Comparison of ENCODE assay signal across 25 cellular contexts in the genomic region with DNA sequence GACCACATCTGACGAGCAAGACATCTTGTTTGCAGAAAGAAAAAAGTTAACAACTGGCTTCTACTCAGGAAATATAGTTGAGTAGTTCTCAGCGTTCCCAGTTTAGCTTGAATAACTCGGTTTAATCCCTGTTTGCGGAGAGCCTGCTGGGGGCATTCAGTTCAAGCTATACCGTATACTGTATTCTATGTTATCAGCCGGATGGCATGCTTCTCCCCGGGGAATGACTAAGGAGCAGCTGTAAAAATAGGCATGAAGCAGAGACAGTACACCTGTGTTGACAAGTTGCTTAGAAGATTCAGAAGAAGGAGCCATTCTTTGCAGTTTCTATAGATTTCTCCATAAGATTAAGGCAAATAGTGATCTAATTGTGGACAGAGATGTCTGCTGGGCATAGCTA.
"Had no signal": no experiment of that assay in that cellular context is flagged by ENCODE, and none has a peak within 500 bp of the region (broad histone marks: within the 10 kb centered on the region; RNA-seq: fewer than 3 reads in every experiment).

No MANE protein-coding gene starts in this region.

- H3K27me3 Mint-ChIP-seq: natural killer cell treated with Interleukin-12 subunit alpha and Interleukin-12 subunit beta and Interleukin-15 and Interleukin-18, amount 100 ng/mL, for 72 hours; progenitor cell of endocrine pancreas; stimulated activated memory B cell treated with anti-CD40 and anti-IgM and Interleukin-4, amounts not matched to agents 10 μg/mL and 1 μg/mL and 100 μg/mL, for 72 hours; stimulated activated naive CD8-positive, alpha-beta T cell treated with anti-CD3 and anti-CD28 coated beads, Interleukin-15, amount 100 ng/mL, for 72 hours; type B pancreatic cell had no signal

- H3K36me3 Mint-ChIP-seq: naive thymus-derived CD4-positive, alpha-beta T cell; natural killer cell treated with Interleukin-12 subunit alpha and Interleukin-12 subunit beta and Interleukin-15 and Interleukin-18, amount 100 ng/mL, for 72 hours; stimulated activated memory B cell treated with anti-CD40 and anti-IgM and Interleukin-4, amounts not matched to agents 10 μg/mL and 1 μg/mL and 100 μg/mL, for 72 hours; type B pancreatic cell had no signal

- DNase-seq: hippocampal formation; kidney glomerular epithelial cell; left colon; left lung; midbrain; mucosa of descending colon; naive thymus-derived CD4-positive, alpha-beta T cell; ovary; right lobe of liver; stimulated activated CD4-positive, alpha-beta T cell treated with anti-CD3 and anti-CD28 coated beads, Interleukin-1b, Interleukin-23, amount 100 ng/mL, for 48 hours; stimulated activated CD4-positive, alpha-beta T cell treated with anti-CD3 and anti-CD28 coated beads, Interleukin-2, amount 100 ng/mL, for 48 hours; stimulated activated CD4-positive, alpha-beta T cell treated with anti-CD3 and anti-CD28 coated beads, Interleukin-4, amount 100 ng/mL, for 4 hours; stimulated activated CD8-positive, alpha-beta memory T cell treated with anti-CD3 and anti-CD28 coated beads, Interleukin-4, amount 100 ng/mL, for 48 hours; stimulated activated naive CD4-positive, alpha-beta T cell treated with Interleukin-2 at 50 U/mL for 16 hours; stimulated activated naive CD8-positive, alpha-beta T cell treated with anti-CD3 and anti-CD28 coated beads, Interleukin-15, amount 100 ng/mL, for 72 hours; substantia nigra had no signal

- H3K4me2 ChIP-seq: smooth muscle cell had no signal

- H3K4me1 ChIP-seq: left lung, right atrium auricular region, right lobe of liver, vagina had no signal

- H3K27me3 ChIP-seq: left lung, ovary, right atrium auricular region, right lobe of liver, tibial nerve, vagina had no signal

- H3K27ac ChIP-seq: left lung, ovary, right atrium auricular region, right lobe of liver, tibial nerve, vagina had no signal

- H3K9me3 ChIP-seq: mucosa of descending colon, ovary, right atrium auricular region, right lobe of liver, tibial nerve, vagina had no signal

- H3K9me3 Mint-ChIP-seq: stimulated activated memory B cell treated with anti-CD40 and anti-IgM and Interleukin-4, amounts not matched to agents 10 μg/mL and 1 μg/mL and 100 μg/mL, for 72 hours had no signal

- H3K4me3 Mint-ChIP-seq: naive thymus-derived CD4-positive, alpha-beta T cell; natural killer cell treated with Interleukin-12 subunit alpha and Interleukin-12 subunit beta and Interleukin-15 and Interleukin-18, amount 100 ng/mL, for 72 hours; stimulated activated memory B cell treated with anti-CD40 and anti-IgM and Interleukin-4, amounts not matched to agents 10 μg/mL and 1 μg/mL and 100 μg/mL, for 72 hours; stimulated activated naive CD8-positive, alpha-beta T cell treated with anti-CD3 and anti-CD28 coated beads, Interleukin-15, amount 100 ng/mL, for 72 hours had no signal

- H3K36me3 ChIP-seq: left lung, ovary, right atrium auricular region, right lobe of liver, tibial nerve, vagina had no signal

- H3K4me3 ChIP-seq: left lung, lung, mucosa of descending colon, ovary, right atrium auricular region, right lobe of liver, smooth muscle cell, tibial nerve, vagina had no signal

- H3K27ac Mint-ChIP-seq: naive thymus-derived CD4-positive, alpha-beta T cell; natural killer cell treated with Interleukin-12 subunit alpha and Interleukin-12 subunit beta and Interleukin-15 and Interleukin-18, amount 100 ng/mL, for 72 hours; progenitor cell of endocrine pancreas; stimulated activated memory B cell treated with anti-CD40 and anti-IgM and Interleukin-4, amounts not matched to agents 10 μg/mL and 1 μg/mL and 100 μg/mL, for 72 hours; stimulated activated naive CD8-positive, alpha-beta T cell treated with anti-CD3 and anti-CD28 coated beads, Interleukin-15, amount 100 ng/mL, for 72 hours had no signal

- H3K4me1 Mint-ChIP-seq: naive thymus-derived CD4-positive, alpha-beta T cell; stimulated activated memory B cell treated with anti-CD40 and anti-IgM and Interleukin-4, amounts not matched to agents 10 μg/mL and 1 μg/mL and 100 μg/mL, for 72 hours; stimulated activated naive CD8-positive, alpha-beta T cell treated with anti-CD3 and anti-CD28 coated beads, Interleukin-15, amount 100 ng/mL, for 72 hours had no signal
